In the genomic region with DNA sequence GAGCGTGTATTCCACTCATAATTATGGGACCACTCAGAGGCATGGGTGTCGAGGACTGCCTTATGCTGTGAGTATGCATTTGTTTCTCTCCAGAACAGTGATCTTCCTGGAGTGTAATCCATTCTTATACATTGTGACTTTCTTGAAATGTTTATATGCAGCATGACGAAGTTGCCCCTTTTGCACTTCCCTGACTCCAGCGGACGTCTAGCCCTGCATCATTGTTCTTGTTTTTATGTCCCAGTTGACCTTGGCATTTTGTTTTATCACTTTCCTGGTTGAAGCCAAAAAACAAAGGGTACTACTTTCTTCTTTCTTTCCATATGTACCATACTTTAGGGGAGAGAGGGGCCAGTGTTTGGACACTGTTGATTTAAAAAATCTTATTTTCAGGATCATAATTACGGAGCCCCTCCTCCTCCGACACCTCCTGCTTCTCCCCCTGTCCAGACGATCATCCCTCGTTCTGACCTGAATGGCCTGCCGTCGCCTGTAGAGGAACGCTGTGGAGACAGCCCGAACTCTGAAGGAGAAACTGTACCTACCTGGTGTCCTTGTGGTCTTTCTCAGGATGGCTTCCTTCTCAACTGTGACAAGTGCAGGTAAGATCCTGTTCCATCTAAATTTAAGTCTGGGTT, we compare ENCODE assay signal across 25 cellular contexts.
"Had no signal": no experiment of that assay in that cellular context is flagged by ENCODE, and none has a peak within 500 bp of the region (broad histone marks: within the 10 kb centered on the region; RNA-seq: fewer than 3 reads in every experiment).

No MANE protein-coding gene starts in this region.

- H3K4me3 ChIP-seq: esophagus squamous epithelium, lower lobe of right lung, neural progenitor cell, spleen, thoracic aorta had no signal

- H3K4me1 ChIP-seq: esophagus squamous epithelium, lower lobe of right lung, neural progenitor cell had no signal

- H3K27ac ChIP-seq: esophagus squamous epithelium, lower lobe of right lung, neural progenitor cell, spleen, thoracic aorta, VCaP had no signal

- H3K9me3 ChIP-seq: esophagus squamous epithelium, lower lobe of right lung, spleen, thoracic aorta had no signal

- H3K4me3 Mint-ChIP-seq: activated CD4-positive, alpha-beta memory T cell treated with anti-CD3 and anti-CD28 coated beads for 36 hours; activated CD4-positive, alpha-beta T cell treated with anti-CD3 and anti-CD28 coated beads, Interleukin-2, amount 10 ng/mL, durations not matched to agents 24 days and 14 days; activated naive CD8-positive, alpha-beta T cell treated with anti-CD3 and anti-CD28 coated beads, Interleukin-2, amount 10 ng/mL, durations not matched to agents 7 days and 5 days; activated T-cell treated with anti-CD3 and anti-CD28 coated beads, Interleukin-2, amount 50 U/mL, for 4 hours; immature natural killer cell; naive thymus-derived CD8-positive, alpha-beta T cell; neural progenitor cell; stimulated activated naive CD8-positive, alpha-beta T cell treated with anti-CD3 and anti-CD28 coated beads, Interleukin-15, Interleukin-2, amounts not matched to agents 100 ng/mL and 50 ng/mL, for 24 hours had no signal

- H3K4me1 Mint-ChIP-seq: neural progenitor cell had no signal

- H3K27ac Mint-ChIP-seq: activated CD4-positive, alpha-beta memory T cell treated with anti-CD3 and anti-CD28 coated beads for 36 hours; activated CD4-positive, alpha-beta T cell treated with anti-CD3 and anti-CD28 coated beads, Interleukin-2, amount 10 ng/mL, durations not matched to agents 24 days and 14 days; activated naive CD8-positive, alpha-beta T cell treated with anti-CD3 and anti-CD28 coated beads, Interleukin-2, amount 10 ng/mL, durations not matched to agents 7 days and 5 days; neural progenitor cell had no signal

- ATAC-seq: activated T-cell treated with anti-CD3 and anti-CD28 coated beads, Interleukin-2, amount 50 U/mL, for 4 hours; lower lobe of right lung; naive thymus-derived CD8-positive, alpha-beta T cell had no signal

- H3K27me3 ChIP-seq: esophagus squamous epithelium, neural progenitor cell, spleen had no signal

- H3K9me3 Mint-ChIP-seq: activated CD4-positive, alpha-beta memory T cell treated with anti-CD3 and anti-CD28 coated beads for 36 hours; activated CD4-positive, alpha-beta T cell treated with anti-CD3 and anti-CD28 coated beads, Interleukin-2, amount 10 ng/mL, durations not matched to agents 24 days and 14 days; activated naive CD8-positive, alpha-beta T cell treated with anti-CD3 and anti-CD28 coated beads, Interleukin-2, amount 10 ng/mL, durations not matched to agents 7 days and 5 days; activated T-cell treated with anti-CD3 and anti-CD28 coated beads, Interleukin-2, amount 50 U/mL, for 4 hours; immature natural killer cell; naive thymus-derived CD8-positive, alpha-beta T cell; neural progenitor cell; stimulated activated naive CD8-positive, alpha-beta T cell treated with anti-CD3 and anti-CD28 coated beads, Interleukin-15, Interleukin-2, amounts not matched to agents 100 ng/mL and 50 ng/mL, for 24 hours had no signal

- DNase-seq: activated CD4-positive, alpha-beta memory T cell treated with anti-CD3 and anti-CD28 coated beads for 36 hours; activated CD4-positive, alpha-beta T cell treated with anti-CD3 and anti-CD28 coated beads, Interleukin-2, amount 10 ng/mL, durations not matched to agents 24 days and 14 days; activated CD4-positive, CD25-positive, alpha-beta regulatory T cell treated with anti-CD3 and anti-CD28 coated beads, Interleukin-2, amount 50 U/mL, for 72 hours; activated CD8-positive, alpha-beta memory T cell treated with anti-CD3 and anti-CD28 coated beads, Interleukin-2, amount 50 U/mL, for 4 hours; activated effector memory CD4-positive, alpha-beta T cell treated with Interleukin-2 at 50 U/mL for 16 hours; activated naive CD4-positive, alpha-beta T cell treated with Interleukin-2 at 50 U/mL for 16 hours; activated naive CD8-positive, alpha-beta T cell treated with anti-CD3 and anti-CD28 coated beads, Interleukin-2, amount 10 ng/mL, durations not matched to agents 7 days and 5 days; activated T-cell treated with anti-CD3 and anti-CD28 coated beads, Interleukin-2, amount 50 U/mL, for 4 hours; amniotic stem cell; central memory CD4-positive, alpha-beta T cell; esophagus squamous epithelium; hippocampal formation; immature natural killer cell; kidney; lower lobe of right lung; mesenchymal stem cell; naive thymus-derived CD8-positive, alpha-beta T cell; occipital lobe; spleen; T-helper 9 cell; trophoblast cell had no signal

- H3K27me3 Mint-ChIP-seq: activated CD4-positive, alpha-beta memory T cell treated with anti-CD3 and anti-CD28 coated beads for 36 hours; activated CD4-positive, alpha-beta T cell treated with anti-CD3 and anti-CD28 coated beads, Interleukin-2, amount 10 ng/mL, durations not matched to agents 24 days and 14 days; activated naive CD8-positive, alpha-beta T cell treated with anti-CD3 and anti-CD28 coated beads, Interleukin-2, amount 10 ng/mL, durations not matched to agents 7 days and 5 days; naive thymus-derived CD8-positive, alpha-beta T cell; stimulated activated naive CD8-positive, alpha-beta T cell treated with anti-CD3 and anti-CD28 coated beads, Interleukin-15, Interleukin-2, amounts not matched to agents 100 ng/mL and 50 ng/mL, for 24 hours had no signal
